Comparison of ENCODE assay signal across 15 cellular contexts in genomic region chr20:61146006-61146405, GRCh38.
DNase-seq lines count a peak whose midpoint lies in the region; ATAC-seq and TF ChIP-seq lines count a peak whose summit lies in the region.
"Had no signal": no experiment of that assay in that cellular context is flagged by ENCODE, and none has a peak within 500 bp of the region (broad histone marks: within the 10 kb centered on the region; RNA-seq: fewer than 3 reads in every experiment).

No MANE protein-coding gene starts in this region.

- CTCF ChIA-PET in PC-3 (lab: Charles Lee) = no interaction called here

- no peak for TF ChIP-seq CTCF in RWPE2 (IDR thresholded peaks at IDR 0.05; ENCODE audit: poor library complexity, severe bottlenecking)
- no peak for TF ChIP-seq CTCF in endodermal cell (conservative IDR thresholded peaks at IDR 0.05)
- no peak for TF ChIP-seq CTCF in neural progenitor cell (IDR thresholded peaks at IDR 0.05)
- TF ChIP-seq CTCF in PC-3 (conservative IDR thresholded peaks at IDR 0.05; ENCODE audit: low read depth, low read length) = no peak
- TF ChIP-seq CTCF in testis (IDR thresholded peaks at IDR 0.05) = no peak
- TF ChIP-seq CTCF in sigmoid colon (IDR thresholded peaks at IDR 0.05) = no peak

- WGBS in endodermal cell (ENCODE audit: insufficient coverage in 1 of 2, insufficient read length in 1 of 2), 2 experiments = 50 to 80% methylated on average over 1 to 4 of the region's 4 CpGs
- 54 to 58% methylated on average over 4 of the region's 4 CpGs for WGBS in testis, 2 donors
- WGBS in sigmoid colon, 2 donors = 63 to 66% methylated on average over 4 of the region's 4 CpGs

- H3K27me3 ChIP-seq in RWPE2 (ENCODE audit: insufficient read depth, poor library complexity, severe bottlenecking) (peaks cover 36% of the 10 kb centered on the region), endodermal cell (ENCODE audit: control insufficient read depth, insufficient read depth, low read length, poor library complexity, severe bottlenecking) (peaks cover 40% of the 10 kb centered on the region), neural progenitor cell (peaks cover 59% of the 10 kb centered on the region), PC-3 (ENCODE audit: low read length) (no peaks in the 10 kb centered on the region), testis (no peaks in the 10 kb centered on the region), sigmoid colon (no peaks in the 10 kb centered on the region)

- no peak for TF ChIP-seq POLR2A in testis (IDR thresholded peaks at IDR 0.05)
- TF ChIP-seq POLR2A in sigmoid colon (IDR thresholded peaks at IDR 0.05) = no peak

- intact Hi-C loops in PC-3 (cut with micrococcal nuclease) (no loop called here), testis (cut with DNase I; ENCODE audit: low total_unique reads) (no loop called here), sigmoid colon (cut with DNase I) (no loop called here)

- ATAC-seq in RWPE2 (ENCODE audit: low read depth) = no peak
- no peak for ATAC-seq in PC-3
- ATAC-seq: A549; CD8-positive, alpha-beta T cell; HepG2 had no signal

- no peaks in the 10 kb centered on the region for H3K9me3 ChIP-seq in RWPE2 (ENCODE audit: severe bottlenecking)
- no peaks in the 10 kb centered on the region for H3K9me3 ChIP-seq in endodermal cell (ENCODE audit: control insufficient read depth, low read length)
- H3K9me3 ChIP-seq in neural progenitor cell (ENCODE audit: low read depth) = no peaks in the 10 kb centered on the region
- 0 out of 2 replicates have a peak, but pooled peaks cover 6% of the 10 kb centered on the region for H3K9me3 ChIP-seq in PC-3 (ENCODE audit: low read length)
- no peaks in the 10 kb centered on the region for H3K9me3 ChIP-seq in testis
- H3K9me3 ChIP-seq in sigmoid colon = peaks cover 0 to 4% (median 0%) of the 10 kb centered on the region in 4 donors
- H3K9me3 ChIP-seq: HAP-1 had no signal

- no peaks in the 10 kb centered on the region for H3K9me2 ChIP-seq in PC-3 (replicated peaks; ENCODE audit: low read length)

- no peak overlapping the region for H3K4me2 ChIP-seq in neural progenitor cell
- H3K4me2 ChIP-seq in PC-3 (ENCODE audit: low read length) = no peak overlapping the region
- H3K4me2 ChIP-seq: A549 had no signal

- H3K36me3 ChIP-seq in RWPE2 (ENCODE audit: low read depth) (no peaks in the 10 kb centered on the region), endodermal cell (ENCODE audit: control insufficient read depth, insufficient read depth, low read length) (no peaks in the 10 kb centered on the region), neural progenitor cell (no peaks in the 10 kb centered on the region), PC-3 (ENCODE audit: low read depth, low read length) (no peaks in the 10 kb centered on the region), testis (ENCODE audit: low read depth, missing control alignments) (no peaks in the 10 kb centered on the region), sigmoid colon (no peaks in the 10 kb centered on the region)
- H3K36me3 ChIP-seq: HAP-1 had no signal

- H3K4me3 ChIP-seq in RWPE2 (ENCODE audit: severe bottlenecking) = no peak overlapping the region
- no peak overlapping the region for H3K4me3 ChIP-seq in endodermal cell (ENCODE audit: low read length)
- H3K4me3 ChIP-seq in neural progenitor cell = no peak overlapping the region
- no peak overlapping the region for H3K4me3 ChIP-seq in PC-3 (ENCODE audit: low read length)
- no peak overlapping the region for H3K4me3 ChIP-seq in testis
- no peak overlapping the region for H3K4me3 ChIP-seq in sigmoid colon
- H3K4me3 ChIP-seq: A549, HAP-1 had no signal

- no peaks in the 10 kb centered on the region for H3K4me1 Mint-ChIP-seq in endodermal cell
- peaks cover 9% of the 10 kb centered on the region for H3K4me1 Mint-ChIP-seq in neural progenitor cell
- H3K4me1 Mint-ChIP-seq: CD14-positive monocyte had no signal

- no peaks in the 10 kb centered on the region for H3F3A ChIP-seq in neural progenitor cell (ENCODE audit: low read depth)
- H3F3A ChIP-seq in PC-3 (ENCODE audit: low read length, unreplicated experiment) = no peaks in the 10 kb centered on the region

- no peaks in the 10 kb centered on the region for H3K9me3 Mint-ChIP-seq in endodermal cell
- peaks cover 6% of the 10 kb centered on the region for H3K9me3 Mint-ChIP-seq in neural progenitor cell
- H3K9me3 Mint-ChIP-seq: CD8-positive, alpha-beta T cell had no signal

- no peaks in the 10 kb centered on the region for H3K4me1 ChIP-seq in RWPE2 (ENCODE audit: insufficient read depth, poor library complexity, severe bottlenecking)
- H3K4me1 ChIP-seq in endodermal cell (ENCODE audit: control insufficient read depth, insufficient read depth, low read length) = no peaks in the 10 kb centered on the region
- H3K4me1 ChIP-seq in neural progenitor cell = peaks cover 14% of the 10 kb centered on the region
- no peaks in the 10 kb centered on the region for H3K4me1 ChIP-seq in PC-3 (ENCODE audit: insufficient read depth, low read length)
- no peaks in the 10 kb centered on the region for H3K4me1 ChIP-seq in testis
- H3K4me1 ChIP-seq in sigmoid colon = no peaks in the 10 kb centered on the region
- H3K4me1 ChIP-seq: A549, HAP-1 had no signal

- no peaks in the 10 kb centered on the region for H3K36me3 Mint-ChIP-seq in endodermal cell (ENCODE audit: low read depth)
- no peaks in the 10 kb centered on the region for H3K36me3 Mint-ChIP-seq in neural progenitor cell
- H3K36me3 Mint-ChIP-seq: CD14-positive monocyte; CD8-positive, alpha-beta T cell had no signal

- H3K27ac ChIP-seq in RWPE2 (ENCODE audit: poor library complexity, severe bottlenecking) = no peak overlapping the region
- H3K27ac ChIP-seq in endodermal cell (ENCODE audit: low read depth, low read length) = peak overlapping the region; percentile 20
- no peak overlapping the region for H3K27ac ChIP-seq in neural progenitor cell
- H3K27ac ChIP-seq in PC-3 (ENCODE audit: low read length) = no peak overlapping the region
- H3K27ac ChIP-seq in testis = no peak overlapping the region
- H3K27ac ChIP-seq in sigmoid colon = no peak overlapping the region
- H3K27ac ChIP-seq: A549 had no signal

- BruUV-seq in PC-3 (replicated peaks; lab: Mats Ljungman, UMichigan) = no TSS peak

- H3K9ac ChIP-seq in endodermal cell (ENCODE audit: extremely low read depth, low read length, poor library complexity, severe bottlenecking) = no peak overlapping the region
- no peak overlapping the region for H3K9ac ChIP-seq in neural progenitor cell
- H3K9ac ChIP-seq in PC-3 (ENCODE audit: low read length) = no peak overlapping the region

- H2AFZ ChIP-seq in neural progenitor cell (replicated peaks) (no peak overlapping the region), PC-3 (ENCODE audit: low read length) (no peak overlapping the region)

- no peak overlapping the region for H3K4me3 Mint-ChIP-seq in endodermal cell
- H3K4me3 Mint-ChIP-seq in neural progenitor cell = no peak overlapping the region
- H3K4me3 Mint-ChIP-seq: CD14-positive monocyte; CD8-positive, alpha-beta T cell had no signal

- no peak overlapping the region for H3K27ac Mint-ChIP-seq in endodermal cell
- peak overlapping the region; percentile 35 for H3K27ac Mint-ChIP-seq in neural progenitor cell
- H3K27ac Mint-ChIP-seq: CD14-positive monocyte; CD8-positive, alpha-beta T cell had no signal

- DNase-seq in RWPE2 (ENCODE audit: low spot score) (peak; percentile 61), endodermal cell (no peak), neural progenitor cell (ENCODE audit: low spot score) (no peak), PC-3 (no peak), testis (no peak), sigmoid colon (no peak)
- DNase-seq: CD8-positive, alpha-beta T cell; COR-L47; DMS153; DMS79 treated with DMSO at 0.1 percent for 48 hours; EL had no signal

- TF ChIP-seq EP300 in sigmoid colon (IDR thresholded peaks at IDR 0.05) = no peak

- POLR2A ChIA-PET in PC-3 (lab: Charles Lee; ENCODE audit: unreplicated experiment) = no interaction called here

- peaks cover 87% of the 10 kb centered on the region for H3K27me3 Mint-ChIP-seq in endodermal cell (ENCODE audit: insufficient read depth)
- H3K27me3 Mint-ChIP-seq in neural progenitor cell (ENCODE audit: insufficient read depth, low read depth) = peaks cover 7% of the 10 kb centered on the region

- no peaks in the 10 kb centered on the region for H3K79me2 ChIP-seq in neural progenitor cell (ENCODE audit: low read depth)
- no peaks in the 10 kb centered on the region for H3K79me2 ChIP-seq in PC-3 (ENCODE audit: low read length)

- H4K20me1 ChIP-seq in neural progenitor cell (ENCODE audit: low read depth) (no peaks in the 10 kb centered on the region), PC-3 (ENCODE audit: low read length) (no peaks in the 10 kb centered on the region)
